ENCODE assay signal across 27 cellular contexts in genomic region chr7:49228447-49228846, GRCh38.
DNase-seq lines count a peak whose midpoint lies in the region; ATAC-seq and TF ChIP-seq lines count a peak whose summit lies in the region.
"Had no signal": no experiment of that assay in that cellular context is flagged by ENCODE, and none has a peak within 500 bp of the region (broad histone marks: within the 10 kb centered on the region; RNA-seq: fewer than 3 reads in every experiment).

No MANE protein-coding gene starts in this region.

- no peak overlapping the region for H3K27ac ChIP-seq in GM23338 (ENCODE audit: low read depth)
- no peak overlapping the region for H3K27ac ChIP-seq in OCI-LY7 (ENCODE audit: low read depth, low read length, poor library complexity, severe bottlenecking)
- H3K27ac ChIP-seq in neural progenitor cell: no peak overlapping the region
- H3K27ac ChIP-seq in left lung: no peak overlapping the region
- H3K27ac ChIP-seq: KMS-11, SK-N-MC had no signal

- H3K9me2 ChIP-seq in GM23338 (ENCODE audit: insufficient read depth) (0 out of 2 replicates have a peak, but pooled peaks cover 6% of the 10 kb centered on the region), OCI-LY7 (ENCODE audit: insufficient read depth, low read length) (no peaks in the 10 kb centered on the region)

- H3K4me1 Mint-ChIP-seq in GM23338: peaks cover 14% of the 10 kb centered on the region
- H3K4me1 Mint-ChIP-seq in neural progenitor cell: no peaks in the 10 kb centered on the region
- H3K4me1 Mint-ChIP-seq: CD14-positive monocyte; CD8-positive, alpha-beta memory T cell; IgD-negative memory B cell had no signal

- no peaks in the 10 kb centered on the region for H4K20me1 ChIP-seq in GM23338 (replicated peaks; ENCODE audit: insufficient read depth)
- H4K20me1 ChIP-seq in OCI-LY7 (ENCODE audit: insufficient read depth, low read length): no peaks in the 10 kb centered on the region
- H4K20me1 ChIP-seq in neural progenitor cell (ENCODE audit: low read depth): no peaks in the 10 kb centered on the region

- POLR2A ChIA-PET in OCI-LY7 (lab: Charles Lee): interaction anchor here (0.8 to 1.4 kb wide), 6 partner anchors 9 to 100 kb away, joined by 3 to 5 read pairs (median 4); no protein-coding TSS in a partner anchor

- ATAC-seq in GM23338 (peak; percentile 54), esophagus mucosa (peak; percentile 69), HG02759 (IDR thresholded peaks at IDR 0.05; ENCODE audit: unreplicated experiment) (no peak), left lung (no peak), HG02981 (IDR thresholded peaks at IDR 0.05; ENCODE audit: unreplicated experiment) (no peak)

- no peak overlapping the region for H3K9ac ChIP-seq in neural progenitor cell
- H3K9ac ChIP-seq: KMS-11 had no signal

- H3K4me2 ChIP-seq in GM23338 (peak overlapping the region; percentile 33), OCI-LY7 (ENCODE audit: low read length) (peak overlapping the region; percentile 50), neural progenitor cell (no peak overlapping the region)
- H3K4me2 ChIP-seq: KMS-11 had no signal

- H3K9me3 ChIP-seq in OCI-LY7 (ENCODE audit: low read length) (no peaks in the 10 kb centered on the region), neural progenitor cell (ENCODE audit: low read depth) (no peaks in the 10 kb centered on the region), left lung (no peaks in the 10 kb centered on the region)
- H3K9me3 ChIP-seq: BE2C, HAP-1 had no signal

- H3K36me3 ChIP-seq in GM23338 (ENCODE audit: insufficient read depth) (no peaks in the 10 kb centered on the region), OCI-LY7 (ENCODE audit: insufficient read depth, low read length) (no peaks in the 10 kb centered on the region), neural progenitor cell (no peaks in the 10 kb centered on the region), left lung (no peaks in the 10 kb centered on the region)
- H3K36me3 ChIP-seq: BE2C, HAP-1 had no signal

- TF ChIP-seq CTCF in GM23338 (conservative IDR thresholded peaks at IDR 0.05; ENCODE audit: low read depth in 2 of 2): no peak
- no peak for TF ChIP-seq CTCF in OCI-LY7 (conservative IDR thresholded peaks at IDR 0.05; ENCODE audit: low read length)
- no peak for TF ChIP-seq CTCF in neural progenitor cell (IDR thresholded peaks at IDR 0.05)
- TF ChIP-seq CTCF in foreskin fibroblast (IDR thresholded peaks at IDR 0.05; ENCODE audit: low read depth, low read length): no peak
- no peak for TF ChIP-seq CTCF in left lung (IDR thresholded peaks at IDR 0.05)

- no peak overlapping the region for H3K27ac Mint-ChIP-seq in GM23338
- no peak overlapping the region for H3K27ac Mint-ChIP-seq in neural progenitor cell
- H3K27ac Mint-ChIP-seq: CD14-positive monocyte; CD8-positive, alpha-beta memory T cell; HFFc6; IgD-negative memory B cell had no signal

- peaks cover 14% of the 10 kb centered on the region for H3K4me1 ChIP-seq in GM23338 (ENCODE audit: insufficient read depth)
- peaks cover 16% of the 10 kb centered on the region for H3K4me1 ChIP-seq in OCI-LY7 (ENCODE audit: insufficient read depth, low read length, poor library complexity, severe bottlenecking)
- H3K4me1 ChIP-seq in neural progenitor cell: no peaks in the 10 kb centered on the region
- no peaks in the 10 kb centered on the region for H3K4me1 ChIP-seq in left lung
- H3K4me1 ChIP-seq: BE2C, HAP-1 had no signal

- H3K36me3 Mint-ChIP-seq in GM23338 (ENCODE audit: low read depth) (no peaks in the 10 kb centered on the region; the same call in 1 of the 3 replicates), neural progenitor cell (no peaks in the 10 kb centered on the region)
- H3K36me3 Mint-ChIP-seq: CD14-positive monocyte; CD8-positive, alpha-beta memory T cell; IgD-negative memory B cell had no signal

- H3K9me3 Mint-ChIP-seq in GM23338 (no peaks in the 10 kb centered on the region; the same call in 2 of the 3 replicates), neural progenitor cell (no peaks in the 10 kb centered on the region)

- H3F3A ChIP-seq in GM23338 (replicated peaks; ENCODE audit: low read depth) (no peaks in the 10 kb centered on the region), neural progenitor cell (ENCODE audit: low read depth) (no peaks in the 10 kb centered on the region)

- BruUV-seq in OCI-LY7 (replicated peaks; lab: Mats Ljungman, UMichigan): no TSS peak

- CTCF ChIA-PET in OCI-LY7 (lab: Charles Lee; ENCODE audit: unreplicated experiment): no interaction called here

- H2AFZ ChIP-seq in GM23338 (peak overlapping the region; percentile 89), OCI-LY7 (ENCODE audit: low read length) (peak overlapping the region; percentile 61; the same call in 1 of the 2 replicates), neural progenitor cell (replicated peaks) (peak overlapping the region; percentile 45)

- H3K4me3 Mint-ChIP-seq in GM23338 (no peak overlapping the region; the same call in 2 of the 3 replicates), neural progenitor cell (no peak overlapping the region)
- H3K4me3 Mint-ChIP-seq: CD14-positive monocyte; CD8-positive, alpha-beta memory T cell; HFFc6; IgD-negative memory B cell had no signal

- intact Hi-C loops in OCI-LY7 (cut with micrococcal nuclease; ENCODE audit: unreplicated experiment) (no loop called here), left lung (cut with DNase I) (no loop called here)

- DNase-seq in GM23338 (ENCODE audit: low spot score) (peak; percentile 36), OCI-LY7 (ENCODE audit: low spot score) (peak; percentile 54), neural progenitor cell (ENCODE audit: low spot score) (no peak), foreskin fibroblast (no peak), left lung (no peak)
- DNase-seq: 8988T; ACHN; BE2C; CD8-positive, alpha-beta memory T cell; DMS 273 treated with DMSO at 0.1 percent for 48 hours; DMS79; HFFc6; NCI-H1048; NCI-H1417; NCI-H1694; NCI-H2029 treated with DMSO at 0.1 percent for 48 hours; NCI-H2227 treated with DMSO at 0.1 percent for 48 hours; NCI-H526 treated with DMSO at 0.1 percent for 48 hours; RPMI8226 had no signal

- H3K27me3 Mint-ChIP-seq in GM23338 (ENCODE audit: insufficient read depth, low read depth, poor library complexity) (peaks cover 5% of the 10 kb centered on the region), neural progenitor cell (ENCODE audit: insufficient read depth, low read depth) (no peaks in the 10 kb centered on the region)
- H3K27me3 Mint-ChIP-seq: CD8-positive, alpha-beta memory T cell; IgD-negative memory B cell had no signal

- no peaks in the 10 kb centered on the region for H3K27me3 ChIP-seq in GM23338 (ENCODE audit: insufficient read depth)
- H3K27me3 ChIP-seq in neural progenitor cell: no peaks in the 10 kb centered on the region
- H3K27me3 ChIP-seq in left lung: no peaks in the 10 kb centered on the region
- H3K27me3 ChIP-seq: BE2C had no signal

- H3K79me2 ChIP-seq in GM23338 (replicated peaks; ENCODE audit: insufficient read depth) (no peaks in the 10 kb centered on the region), OCI-LY7 (ENCODE audit: insufficient read depth, low read depth, low read length) (no peaks in the 10 kb centered on the region), neural progenitor cell (ENCODE audit: low read depth) (no peaks in the 10 kb centered on the region)

- H3K4me3 ChIP-seq in GM23338 (no peak overlapping the region), OCI-LY7 (ENCODE audit: low read depth, low read length, poor library complexity, severe bottlenecking) (no peak overlapping the region), neural progenitor cell (no peak overlapping the region), foreskin fibroblast (ENCODE audit: low read depth in 1 of 2, low read length in 2 of 2) (no peak overlapping the region), left lung (no peak overlapping the region)
- H3K4me3 ChIP-seq: HAP-1, SK-N-MC had no signal

TF ChIP-seq in GM23338, 12 proteins besides CTCF, POLR2A, EP300 and RAD21 (continues in another document):
- TF ChIP-seq REST (IDR thresholded peaks at IDR 0.05; ENCODE audit: unreplicated experiment) (no peak), EZH2phosphoT487 (IDR thresholded peaks at IDR 0.05; ENCODE audit: unreplicated experiment) (no peak)

Comparison
In these comparisons a context has a peak if more than half of its experiments do, and no peak if none do; other contexts are left out.
1. ATAC-seq: peak in GM23338 (single experiment) and esophagus mucosa (single experiment); none in HG02759 (single experiment), left lung (single experiment) and HG02981 (single experiment).
2. DNase-seq: peak in GM23338 (single experiment) and OCI-LY7 (single experiment); none in neural progenitor cell (single experiment), foreskin fibroblast (0 of 2) and left lung (0 of 2).
3. Peak in every context shown above with its lines, with median percentiles within 50 percentile points of each other: H2AFZ ChIP-seq.